ENCODE assay signal across 12 cellular contexts in the genomic region with DNA sequence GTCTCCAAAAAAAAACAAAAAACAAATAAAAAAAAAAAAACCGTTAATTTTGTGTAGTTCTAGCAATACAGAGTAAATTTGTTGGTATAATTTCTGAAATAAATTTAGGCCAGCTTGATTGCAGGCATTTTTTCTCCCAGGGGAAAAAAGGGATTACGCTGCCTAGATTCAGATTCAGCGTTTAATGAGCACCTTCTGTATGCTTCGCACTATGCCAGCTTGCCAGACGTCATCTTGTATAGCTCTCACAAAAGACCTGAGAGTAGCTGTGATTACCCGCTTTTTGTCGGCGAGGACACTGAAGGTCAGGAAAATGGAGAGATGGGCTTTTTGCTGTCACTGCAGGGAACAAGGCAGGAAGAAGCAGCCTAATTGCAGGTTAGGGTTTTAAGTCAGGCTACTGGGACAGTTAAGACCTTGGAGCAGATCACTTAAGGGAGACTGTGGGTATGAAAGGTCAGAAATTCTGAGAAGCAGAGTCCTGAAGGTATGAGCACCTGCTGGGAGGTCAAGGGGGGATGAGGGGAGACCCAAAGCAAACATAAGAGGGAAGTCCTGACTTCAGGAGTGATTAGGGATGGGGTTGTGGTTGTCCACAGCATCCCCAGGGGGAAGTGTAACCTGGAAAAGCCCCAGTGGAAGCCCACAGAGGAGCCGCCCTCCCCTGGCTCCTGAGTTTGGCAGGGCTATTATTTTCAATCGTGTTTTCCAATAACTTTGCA.
"Had no signal": no experiment of that assay in that cellular context is flagged by ENCODE, and none has a peak within 500 bp of the region (broad histone marks: within the 10 kb centered on the region; RNA-seq: fewer than 3 reads in every experiment).

No MANE protein-coding gene starts in this region.

- DNase-seq: activated CD4-positive, alpha-beta T cell treated with anti-CD3 and anti-CD28 coated beads for 4 hours; activated naive CD4-positive, alpha-beta T cell treated with anti-CD3 and anti-CD28 coated beads for 36 hours; adrenal gland; foreskin melanocyte; kidney glomerular epithelial cell; retina; stimulated activated CD4-positive, alpha-beta T cell treated with anti-CD3 and anti-CD28 coated beads, Interleukin-4, amount 100 ng/mL, for 4 hours; stimulated activated naive CD8-positive, alpha-beta T cell treated with anti-CD3 and anti-CD28 coated beads, Interleukin-15, amount 100 ng/mL, for 72 hours; T-helper 9 cell; WERI-Rb-1 had no signal

- H3K9me3 ChIP-seq: adrenal gland, uterus had no signal

- H3K4me3 ChIP-seq: adrenal gland, neural progenitor cell, uterus had no signal

- H3K9ac ChIP-seq: neural progenitor cell had no signal

- H3K27me3 ChIP-seq: adrenal gland, neural progenitor cell, uterus had no signal

- H3K36me3 ChIP-seq: neural progenitor cell, uterus had no signal

- H3K27ac ChIP-seq: adrenal gland, neural progenitor cell, uterus, WERI-Rb-1 had no signal

- H3K4me2 ChIP-seq: neural progenitor cell had no signal

- H3K4me1 ChIP-seq: adrenal gland, uterus had no signal

- ATAC-seq: stimulated activated naive CD8-positive, alpha-beta T cell treated with anti-CD3 and anti-CD28 coated beads, Interleukin-15, amount 100 ng/mL, for 72 hours had no signal
